ENCODE assay signal across 15 cellular contexts in genomic region chr11:66600219-66600923, GRCh38. TPM values are rescaled to one million over a fixed set of nuclear protein-coding genes. Genes with fewer than 3 reads are reported as not detected.
DNase-seq lines count a peak whose midpoint lies in the region; FAIRE-seq and TF ChIP-seq lines count a peak whose summit lies in the region.
"Had no signal": no experiment of that assay in that cellular context is flagged by ENCODE, and none has a peak within 500 bp of the region (broad histone marks: within the 10 kb centered on the region; RNA-seq: fewer than 3 reads in every experiment).

No MANE protein-coding gene starts in this region.

- H4K20me1 ChIP-seq in astrocyte (ENCODE audit: insufficient read depth, low read length) = peaks cover 45% of the 10 kb centered on the region

- H3K9ac ChIP-seq in astrocyte (ENCODE audit: low read length) = peak overlapping the region; percentile 11
- H3K9ac ChIP-seq in mesenchymal stem cell (ENCODE audit: low read length) = peak overlapping the region; percentile 42

- no peak overlapping the region for H2BK15ac ChIP-seq in mesenchymal stem cell (ENCODE audit: low read depth, poor library complexity, severe bottlenecking)

- no peaks in the 10 kb centered on the region for H3K9me3 ChIP-seq in astrocyte (ENCODE audit: insufficient read depth, low read depth, low read length)
- H3K9me3 ChIP-seq in mesenchymal stem cell (ENCODE audit: control insufficient read depth, low read length) = no peaks in the 10 kb centered on the region
- no peaks in the 10 kb centered on the region for H3K9me3 ChIP-seq in adrenal gland (replicated peaks in 1 of 3)
- H3K9me3 ChIP-seq: mucosa of descending colon, prostate gland had no signal

- no peak overlapping the region for H2BK120ac ChIP-seq in mesenchymal stem cell (ENCODE audit: low read depth, low read length)

- H3K4me1 ChIP-seq in astrocyte (ENCODE audit: insufficient read depth, low read length) (peaks cover 26% of the 10 kb centered on the region), mesenchymal stem cell (ENCODE audit: control insufficient read depth, insufficient read depth, low read depth, low read length) (peaks cover 17% of the 10 kb centered on the region), adrenal gland (replicated peaks in 1 of 2) (peaks cover 14 to 22% of the 10 kb centered on the region in 2 donors)
- H3K4me1 ChIP-seq: prostate gland had no signal

- TF ChIP-seq CTCF in astrocyte (IDR thresholded peaks at IDR 0.05; ENCODE audit: insufficient read depth, low read depth, low read length) (no peak), adrenal gland (IDR thresholded peaks at IDR 0.05) (no peak), brain microvascular endothelial cell (IDR thresholded peaks at IDR 0.05; ENCODE audit: low read depth, low read length, missing control alignments) (no peak)

- FAIRE-seq in GM12891 (lab: Jason Lieb, UNC) = no peak
- FAIRE-seq in astrocyte (lab: Jason Lieb, UNC) = no peak
- FAIRE-seq: GM12892 had no signal

- H2BK5ac ChIP-seq in mesenchymal stem cell (ENCODE audit: low read depth, low read length, poor library complexity, severe bottlenecking) = no peak overlapping the region

- H2BK12ac ChIP-seq in mesenchymal stem cell (ENCODE audit: low read length in 2 of 2) = no peak overlapping the region

- no peak overlapping the region for H3K4ac ChIP-seq in mesenchymal stem cell (ENCODE audit: low read depth in 1 of 2, low read length in 2 of 2)

- H3K27ac ChIP-seq in astrocyte (ENCODE audit: low read depth, low read length) (no peak overlapping the region), mesenchymal stem cell (ENCODE audit: low read length, poor library complexity, severe bottlenecking) (peak overlapping the region; percentile 43), adrenal gland (no peak overlapping the region), brain microvascular endothelial cell (no peak overlapping the region)
- H3K27ac ChIP-seq: prostate gland had no signal

- DNase-seq in GM12891 (ENCODE audit: insufficient read length, low spot score) (no peak), astrocyte (ENCODE audit: low read depth) (no peak), mesenchymal stem cell (no peak), adrenal gland (no peak), iPS-NIHi11 (ENCODE audit: low spot score) (no peak), brain microvascular endothelial cell (no peak)
- DNase-seq: activated naive CD4-positive, alpha-beta T cell treated with anti-CD3 and anti-CD28 coated beads for 36 hours; DMS79; Karpas-422; mucosa of descending colon; NCI-H2081 treated with DMSO at 0.1 percent for 48 hours; stimulated activated CD4-positive, alpha-beta T cell treated with anti-CD3 and anti-CD28 coated beads, Interleukin-1b, Interleukin-23, amount 100 ng/mL, for 48 hours; stimulated activated naive CD4-positive, alpha-beta T cell treated with Interleukin-2 at 50 U/mL for 16 hours had no signal

- peaks cover 21% of the 10 kb centered on the region for H3K79me1 ChIP-seq in mesenchymal stem cell (replicated peaks; ENCODE audit: low read length, poor library complexity, severe bottlenecking)

- peaks cover 18% of the 10 kb centered on the region for H3K36me3 Mint-ChIP-seq in astrocyte (ENCODE audit: low read depth, unreplicated experiment)

- peak overlapping the region; percentile 83 for H3K27ac Mint-ChIP-seq in astrocyte (ENCODE audit: unreplicated experiment)
- H3K27ac Mint-ChIP-seq: activated naive CD4-positive, alpha-beta T cell treated with anti-CD3 and anti-CD28 coated beads for 36 hours had no signal

- H3K23ac ChIP-seq in mesenchymal stem cell (ENCODE audit: low read length in 2 of 2) = no peak overlapping the region

- peaks cover 4% of the 10 kb centered on the region for H3K36me3 ChIP-seq in astrocyte (ENCODE audit: insufficient read depth, low read length)
- H3K36me3 ChIP-seq in mesenchymal stem cell (ENCODE audit: control insufficient read depth in 1 of 2, insufficient read depth in 2 of 2, low read depth in 1 of 2, low read length in 2 of 2) = peaks cover 40 to 44% of the 10 kb centered on the region in 2 experiments
- peaks cover 0 to 24% of the 10 kb centered on the region in 2 donors for H3K36me3 ChIP-seq in adrenal gland (replicated peaks in 1 of 2)
- peaks cover 16% of the 10 kb centered on the region for H3K36me3 ChIP-seq in brain microvascular endothelial cell (replicated peaks)

- no peak overlapping the region for H2AK5ac ChIP-seq in mesenchymal stem cell (ENCODE audit: low read length, severe bottlenecking)

- no peaks in the 10 kb centered on the region for H3K9me3 Mint-ChIP-seq in astrocyte (ENCODE audit: unreplicated experiment)
- H3K9me3 Mint-ChIP-seq: activated naive CD4-positive, alpha-beta T cell treated with anti-CD3 and anti-CD28 coated beads for 36 hours had no signal

- H4K91ac ChIP-seq in mesenchymal stem cell (ENCODE audit: low read length) = no peak overlapping the region

- no peak for TF ChIP-seq POLR2A in GM12891 (IDR thresholded peaks at IDR 0.05; ENCODE audit: low read depth, low read length)
- TF ChIP-seq POLR2A in adrenal gland (IDR thresholded peaks at IDR 0.05) = no peak

- no peak overlapping the region for H3K4me3 Mint-ChIP-seq in astrocyte (ENCODE audit: unreplicated experiment)
- H3K4me3 Mint-ChIP-seq: activated naive CD4-positive, alpha-beta T cell treated with anti-CD3 and anti-CD28 coated beads for 36 hours had no signal

- H3K4me1 Mint-ChIP-seq in astrocyte (ENCODE audit: low read depth, unreplicated experiment) = peaks cover 9% of the 10 kb centered on the region

- no peak overlapping the region for H3K4me3 ChIP-seq in astrocyte (ENCODE audit: insufficient read depth, low read depth, low read length)
- H3K4me3 ChIP-seq in mesenchymal stem cell (ENCODE audit: insufficient read depth in 1 of 2, low read depth in 1 of 2, low read length in 2 of 2) = peak overlapping the region in 1 of 2 experiments; percentile 27
- no peak overlapping the region for H3K4me3 ChIP-seq in adrenal gland
- no peak overlapping the region for H3K4me3 ChIP-seq in brain microvascular endothelial cell (ENCODE audit: low read depth, low read length)
- H3K4me3 ChIP-seq: mucosa of descending colon, prostate gland had no signal

- H3K4me2 ChIP-seq in astrocyte (ENCODE audit: low read length) (no peak overlapping the region), mesenchymal stem cell (ENCODE audit: low read length, poor library complexity, severe bottlenecking) (no peak overlapping the region)

- no peak overlapping the region for H3K14ac ChIP-seq in mesenchymal stem cell (ENCODE audit: low read length in 2 of 2)

- H2AFZ ChIP-seq in astrocyte (ENCODE audit: low read depth, low read length) (no peak overlapping the region), mesenchymal stem cell (ENCODE audit: low read depth, low read length) (no peak overlapping the region)

- H3K27me3 Mint-ChIP-seq in astrocyte (ENCODE audit: low read depth, unreplicated experiment) = no peaks in the 10 kb centered on the region

- intact Hi-C loops in adrenal gland (cut with DNase I) = no loop called here

- in situ Hi-C loops in brain microvascular endothelial cell (cut with HindIII; ENCODE audit: low pct_ligation_motif_present, low sequenced_read_pairs) = no loop called here

- H3K79me2 ChIP-seq in astrocyte (ENCODE audit: insufficient read depth, low read length) = no peaks in the 10 kb centered on the region

- no peak overlapping the region for H4K8ac ChIP-seq in mesenchymal stem cell (ENCODE audit: low read length)

- H3K27me3 ChIP-seq in astrocyte (ENCODE audit: insufficient read depth, low read length) = no peaks in the 10 kb centered on the region
- H3K27me3 ChIP-seq in mesenchymal stem cell (ENCODE audit: control insufficient read depth in 1 of 2, insufficient read depth in 1 of 2, low read length in 2 of 2) = no peaks in the 10 kb centered on the region
- no peaks in the 10 kb centered on the region for H3K27me3 ChIP-seq in adrenal gland
- no peaks in the 10 kb centered on the region for H3K27me3 ChIP-seq in brain microvascular endothelial cell (replicated peaks)

- no peak overlapping the region for H3K18ac ChIP-seq in mesenchymal stem cell (ENCODE audit: low read depth in 1 of 2, low read length in 2 of 2)

- 97% methylated on average over 2 of the region's 2 CpGs for WGBS in mesenchymal stem cell
- WGBS in adrenal gland, 4 donors = 85 to 90% (median 88%) methylated on average over 2 of the region's 2 CpGs

TF ChIP-seq in GM12891, 5 proteins besides CTCF, POLR2A, EP300 and RAD21:
- TF ChIP-seq SPI1 (IDR thresholded peaks at IDR 0.05; ENCODE audit: low read depth, low read length) (peak; percentile 48), PAX5 (IDR thresholded peaks at IDR 0.05; ENCODE audit: insufficient read depth, low read length, severe bottlenecking) (no peak)

RNA-seq across cellular contexts. Expression of gene CCS, which starts 7.4 kb away (rescaled TPM):
- 39.5 TPM for polyA plus RNA-seq in GM12891 (2012; ENCODE audit: low read depth, missing spikeins)
- total RNA-seq in astrocyte (23.1 and 23.2 TPM in 2 replicates), adrenal gland (10 to 100 TPM; 21.9 to 76.3 (median 43.1) TPM)
- 49.7 TPM for polyA plus RNA-seq in mesenchymal stem cell (2013, experiment 1 of 2)
- polyA plus RNA-seq in mesenchymal stem cell (2013, experiment 2 of 2) = 48.2 TPM
- polyA plus RNA-seq in adrenal gland = 100 to 1,000 TPM in 2 of 3 donors, 10 to 100 TPM in 1; 22.7 to 204 (median 188) TPM

RNA-seq across cellular contexts. Expression of gene CCDC87, which starts 7.5 kb away (rescaled TPM):
- 0.08 TPM for polyA plus RNA-seq in GM12891 (2012; ENCODE audit: low read depth, missing spikeins)
- 0.31 and 0.34 TPM in 2 replicates for total RNA-seq in astrocyte
- polyA plus RNA-seq in mesenchymal stem cell (2013, experiment 1 of 2) = 0.15 TPM
- polyA plus RNA-seq in mesenchymal stem cell (2013, experiment 2 of 2) = 0.23 TPM
- under 1 TPM; 0.30 to 0.84 (median 0.47) TPM for total RNA-seq in adrenal gland
- under 1 TPM; 0.13 to 0.90 (median 0.24) TPM for polyA plus RNA-seq in adrenal gland

RNA-seq across cellular contexts. Expression of gene RBM14, which starts 16.1 kb away (rescaled TPM):
- polyA plus RNA-seq in GM12891 (2012; ENCODE audit: low read depth, missing spikeins) = 47.4 TPM
- total RNA-seq in astrocyte (47.6 and 59.7 TPM in 2 replicates), adrenal gland (100 to 1,000 TPM in 1 of 8 donors, 10 to 100 TPM in 7; 32.3 to 106 (median 52.7) TPM)
- 28.0 TPM for polyA plus RNA-seq in mesenchymal stem cell (2013, experiment 1 of 2)
- polyA plus RNA-seq in mesenchymal stem cell (2013, experiment 2 of 2) = 26.7 TPM
- 10 to 100 TPM; 29.1 to 96.7 (median 39.1) TPM for polyA plus RNA-seq in adrenal gland

RNA-seq across cellular contexts. Expression of gene CTSF, which starts 32.0 kb away (rescaled TPM):
- 0.36 TPM for polyA plus RNA-seq in GM12891 (2012; ENCODE audit: low read depth, missing spikeins)
- total RNA-seq in astrocyte = 1.5 and 4.0 TPM in 2 replicates
- polyA plus RNA-seq in mesenchymal stem cell (2013, experiment 1 of 2) = not detected
- not detected for polyA plus RNA-seq in mesenchymal stem cell (2013, experiment 2 of 2)
- total RNA-seq in adrenal gland = 100 to 1,000 TPM in 7 of 8 donors, 10 to 100 TPM in 1; 57.4 to 264 (median 197) TPM
- 10 to 100 TPM; 37.0 to 54.6 (median 44.4) TPM for polyA plus RNA-seq in adrenal gland

RNA-seq across cellular contexts. Expression of gene RBM4, which starts 38.1 kb away (rescaled TPM):
- polyA plus RNA-seq in GM12891 (2012; ENCODE audit: low read depth, missing spikeins) = 166 TPM
- total RNA-seq in astrocyte (151 and 153 TPM in 2 replicates), adrenal gland (100 to 1,000 TPM in 6 of 8 donors, 10 to 100 TPM in 2; 89.9 to 243 (median 138) TPM)
- polyA plus RNA-seq in mesenchymal stem cell (2013, experiment 1 of 2) = 94.6 TPM
- polyA plus RNA-seq in mesenchymal stem cell (2013, experiment 2 of 2) = 98.2 TPM
- 100 to 1,000 TPM in 1 of 3 donors, 10 to 100 TPM in 2; 70.0 to 205 (median 79.4) TPM for polyA plus RNA-seq in adrenal gland
